ENCODE assay signal across 8 cellular contexts in genomic region chr1:151060241-151061011, GRCh38. TPM values are rescaled to one million over a fixed set of nuclear protein-coding genes. Genes with fewer than 3 reads are reported as not detected.
DNase-seq lines count a peak whose midpoint lies in the region; ATAC-seq and TF ChIP-seq lines count a peak whose summit lies in the region.

A gene with protein sequence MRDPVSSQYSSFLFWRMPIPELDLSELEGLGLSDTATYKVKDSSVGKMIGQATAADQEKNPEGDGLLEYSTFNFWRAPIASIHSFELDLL (plus strand): TSS chr1:151060397. CDS start chr1:151067225, 6,828 bp downstream.

- intact Hi-C loops in cardiac septum (cut with DNase I) = no loop called here

- peak; percentile 59 for DNase-seq in AG08396 (ENCODE audit: low spot score)
- peak; percentile 90 for DNase-seq in H7
- peak; percentile 66 for DNase-seq in NCI-H774 (lab: John Stamatoyannopoulos, UW)
- peak in 49 of 56 donors; percentile 12 to 81 (median 52) for DNase-seq in amygdala (lab: John Stamatoyannopoulos, UW)
- DNase-seq in cardiac septum (ENCODE audit: low spot score) = no peak
- no peak for DNase-seq in omental fat pad (ENCODE audit: low spot score)

- TF ChIP-seq CTCF in omental fat pad (IDR thresholded peaks at IDR 0.05) = no peak

- peak; percentile 40 for ATAC-seq in omental fat pad (ENCODE audit: low FRiP score)
- ATAC-seq in GM18873 (IDR thresholded peaks at IDR 0.05; ENCODE audit: low FRiP score, unreplicated experiment) = no peak
- ATAC-seq in HG02610 (IDR thresholded peaks at IDR 0.05; ENCODE audit: unreplicated experiment) = no peak

- no peaks in the 10 kb centered on the region for H3K27me3 ChIP-seq in H7 (ENCODE audit: control insufficient read depth, insufficient read depth, low read length)

- H3K4me3 ChIP-seq in H7 (ENCODE audit: insufficient read depth, low read depth, low read length) = peak within 1 kb of the TSS; percentile 93

- peaks cover 6% of the 10 kb centered on the region for H3K36me3 ChIP-seq in H7 (replicated peaks; ENCODE audit: control insufficient read depth, insufficient read depth, low read length)

RNA-seq across cellular contexts. Expression of the gene that starts here (rescaled TPM):
- total RNA-seq in H7 (2014; rRNA removed; shearing (Covaris generic)) = 37.2 and 45.9 TPM in 2 replicates
- total RNA-seq in cardiac septum (58.7 TPM), omental fat pad (1 to 10 TPM in 2 of 4 donors, under 1 TPM in 2; 0.47 to 6.6 (median 0.79) TPM)

Comparison
In these comparisons a context has a peak if more than half of its experiments do, and no peak if none do; other contexts are left out.
1. DNase-seq: peak in AG08396 (single experiment), H7 (single experiment), NCI-H774 (single experiment) and amygdala (49 of 56); none in cardiac septum (single experiment) and omental fat pad (single experiment).